8 cellular contexts compared by ENCODE assay signal in the genomic region with DNA sequence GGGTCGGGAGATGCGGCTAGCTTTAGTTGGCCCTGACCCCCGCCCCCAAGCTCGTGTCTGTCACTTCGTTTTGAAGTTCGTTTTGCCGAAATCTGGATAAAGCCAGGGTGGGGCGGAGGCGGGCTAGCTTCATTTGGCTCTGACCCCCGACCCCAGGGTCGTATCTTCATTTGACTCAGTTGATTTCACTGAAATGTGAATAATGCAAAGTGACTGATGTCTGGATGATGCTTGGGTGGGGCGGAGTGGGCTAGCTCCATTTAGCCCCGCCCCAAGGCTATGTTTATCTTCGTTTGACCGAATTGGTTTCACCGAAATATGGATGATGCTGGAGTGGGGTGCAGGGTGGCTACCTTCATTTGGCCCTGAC. TPM values are rescaled to one million over a fixed set of nuclear protein-coding genes. Genes with fewer than 3 reads are reported as not detected.
DNase-seq lines count a peak whose midpoint lies in the region; ATAC-seq and TF ChIP-seq lines count a peak whose summit lies in the region.

No MANE protein-coding gene starts in this region.

- CTCF ChIA-PET in activated CD8-positive, alpha-beta T cell treated with anti-CD3 and anti-CD28 coated beads, Interleukin-2, amount 10 ng/mL, durations not matched to agents 7 days and 5 days (lab: Charles Lee): interaction anchor here (1.1 to 3.4 kb wide), 3 partner anchors 8 to 22 kb away, joined by 5 to 31 read pairs (median 5); no protein-coding TSS in a partner anchor

- H3K27ac ChIP-seq in ACC112 (ENCODE audit: low read depth, low read length): peak overlapping the region; percentile 88
- H3K27ac ChIP-seq in esophagus muscularis mucosa (replicated peaks in 1 of 4): peak overlapping the region; percentile 87 to 93 (median 91)
- H3K27ac ChIP-seq in urinary bladder (ENCODE audit: low read depth): peak overlapping the region; percentile 85

- H3K27ac Mint-ChIP-seq in activated CD8-positive, alpha-beta T cell treated with anti-CD3 and anti-CD28 coated beads, Interleukin-2, amount 10 ng/mL, durations not matched to agents 7 days and 5 days: peak overlapping the region; percentile 96
- H3K27ac Mint-ChIP-seq in neural crest cell (ENCODE audit: unreplicated experiment): peak overlapping the region; percentile 99

- intact Hi-C loops in esophagus muscularis mucosa (cut with DNase I): loop anchor here (10.0 kb wide), 1 partner anchor 68 kb away; no protein-coding TSS in a partner anchor

- peak; percentile 24 for ATAC-seq in GM18870 (IDR thresholded peaks at IDR 0.05; ENCODE audit: unreplicated experiment)
- peak; percentile 41 for ATAC-seq in activated CD8-positive, alpha-beta T cell treated with anti-CD3 and anti-CD28 coated beads, Interleukin-2, amount 10 ng/mL, durations not matched to agents 7 days and 5 days

- POLR2A ChIA-PET in activated CD8-positive, alpha-beta T cell treated with anti-CD3 and anti-CD28 coated beads, Interleukin-2, amount 10 ng/mL, durations not matched to agents 7 days and 5 days (lab: Charles Lee): interaction anchor here (0.6 to 1.8 kb wide), 6 partner anchors 8 to 370 kb away, joined by 3 to 10 read pairs (median 3); a partner anchor contains a TSS

- H3K4me1 Mint-ChIP-seq in activated CD8-positive, alpha-beta T cell treated with anti-CD3 and anti-CD28 coated beads, Interleukin-2, amount 10 ng/mL, durations not matched to agents 7 days and 5 days (ENCODE audit: low read depth): peaks cover 41% of the 10 kb centered on the region
- H3K4me1 Mint-ChIP-seq in neural crest cell: peaks cover 17% of the 10 kb centered on the region

- peak; percentile 27 for DNase-seq in HuH-7.5 (ENCODE audit: low spot score)
- peak; percentile 58 for DNase-seq in activated CD8-positive, alpha-beta T cell treated with anti-CD3 and anti-CD28 coated beads, Interleukin-2, amount 10 ng/mL, durations not matched to agents 7 days and 5 days
- no peak for DNase-seq in esophagus muscularis mucosa (ENCODE audit: extremely low spot score)
- DNase-seq in neural crest cell (ENCODE audit: low read depth, low spot score): no peak
- DNase-seq in effector CD4-positive, alpha-beta T cell: no peak

- peak overlapping the region; percentile 84 for H3K4me3 ChIP-seq in ACC112 (ENCODE audit: low read depth, low read length)
- H3K4me3 ChIP-seq in esophagus muscularis mucosa: peak overlapping the region; percentile 66 to 94 (median 91)
- H3K4me3 ChIP-seq in urinary bladder (ENCODE audit: low read depth, low read length): peak overlapping the region; percentile 86

- under 1% methylated on average over 16 of the region's 16 CpGs for WGBS in esophagus muscularis mucosa
- WGBS in urinary bladder: under 1% methylated on average over 16 of the region's 16 CpGs

- no peak for TF ChIP-seq POLR2A in esophagus muscularis mucosa (IDR thresholded peaks at IDR 0.05; ENCODE audit: low read depth)

- no peaks in the 10 kb centered on the region for H3K9me3 Mint-ChIP-seq in activated CD8-positive, alpha-beta T cell treated with anti-CD3 and anti-CD28 coated beads, Interleukin-2, amount 10 ng/mL, durations not matched to agents 7 days and 5 days (ENCODE audit: insufficient read depth)
- peaks cover 2% of the 10 kb centered on the region for H3K9me3 Mint-ChIP-seq in neural crest cell

- H3K4me3 Mint-ChIP-seq in activated CD8-positive, alpha-beta T cell treated with anti-CD3 and anti-CD28 coated beads, Interleukin-2, amount 10 ng/mL, durations not matched to agents 7 days and 5 days: peak overlapping the region; percentile 88
- peak overlapping the region; percentile 98 for H3K4me3 Mint-ChIP-seq in neural crest cell

- H3K36me3 ChIP-seq in ACC112 (ENCODE audit: insufficient read depth, low read length) (peaks cover 33% of the 10 kb centered on the region), esophagus muscularis mucosa (peaks cover 20 to 42% (median 32%) of the 10 kb centered on the region in 4 donors), urinary bladder (ENCODE audit: insufficient read depth) (peaks cover 2% of the 10 kb centered on the region)

- H3K9me3 ChIP-seq in esophagus muscularis mucosa: no peaks in the 10 kb centered on the region

- TF ChIP-seq CTCF in esophagus muscularis mucosa (IDR thresholded peaks at IDR 0.05): no peak
- TF ChIP-seq CTCF in neural crest cell (conservative IDR thresholded peaks at IDR 0.05): no peak

- H2AFZ ChIP-seq in ACC112 (ENCODE audit: low read length, unreplicated experiment): peak overlapping the region; percentile 56

- no peaks in the 10 kb centered on the region for H3K27me3 Mint-ChIP-seq in activated CD8-positive, alpha-beta T cell treated with anti-CD3 and anti-CD28 coated beads, Interleukin-2, amount 10 ng/mL, durations not matched to agents 7 days and 5 days (ENCODE audit: low read depth)
- no peaks in the 10 kb centered on the region for H3K27me3 Mint-ChIP-seq in neural crest cell (ENCODE audit: low read depth)

- H3K36me3 Mint-ChIP-seq in activated CD8-positive, alpha-beta T cell treated with anti-CD3 and anti-CD28 coated beads, Interleukin-2, amount 10 ng/mL, durations not matched to agents 7 days and 5 days (ENCODE audit: low read depth): peaks cover 54% of the 10 kb centered on the region
- H3K36me3 Mint-ChIP-seq in neural crest cell (ENCODE audit: low read depth): peaks cover 14% of the 10 kb centered on the region

- no peak for TF ChIP-seq EP300 in esophagus muscularis mucosa (IDR thresholded peaks at IDR 0.05)

- H3K79me2 ChIP-seq in ACC112 (ENCODE audit: control insufficient read depth, insufficient read depth, low read length, unreplicated experiment): peaks cover 52% of the 10 kb centered on the region

- no peaks in the 10 kb centered on the region for H3K27me3 ChIP-seq in ACC112 (ENCODE audit: insufficient read depth, low read length)
- no peaks in the 10 kb centered on the region for H3K27me3 ChIP-seq in esophagus muscularis mucosa

- H3K4me1 ChIP-seq in ACC112 (ENCODE audit: control insufficient read depth, insufficient read depth, low read length, unreplicated experiment): peaks cover 16% of the 10 kb centered on the region
- H3K4me1 ChIP-seq in esophagus muscularis mucosa: peaks cover 33 to 42% (median 35%) of the 10 kb centered on the region in 4 donors
- H3K4me1 ChIP-seq in urinary bladder (ENCODE audit: insufficient read depth): peaks cover 1% of the 10 kb centered on the region

RNA-seq across cellular contexts. Expression of a gene that starts 0.7 kb away (rescaled TPM):
- total RNA-seq in activated CD8-positive, alpha-beta T cell treated with anti-CD3 and anti-CD28 coated beads, Interleukin-2, amount 10 ng/mL, durations not matched to agents 7 days and 5 days: 10 to 100 TPM; 95.1 to 96.1 TPM
- 10 to 100 TPM; 75.6 to 94.4 (median 87.7) TPM for total RNA-seq in esophagus muscularis mucosa
- total RNA-seq in neural crest cell: 114 and 119 TPM in 2 replicates
- total RNA-seq in urinary bladder: 53.5 TPM
- polyA plus RNA-seq in urinary bladder: 107 TPM

Comparison
In these comparisons a context has a peak if more than half of its experiments do, and no peak if none do; other contexts are left out.
1. DNase-seq: peak in HuH-7.5 (single experiment) and activated CD8-positive, alpha-beta T cell treated with anti-CD3 and anti-CD28 coated beads, Interleukin-2, amount 10 ng/mL, durations not matched to agents 7 days and 5 days (single experiment); none in esophagus muscularis mucosa (single experiment), neural crest cell (single experiment) and effector CD4-positive, alpha-beta T cell (single experiment).
2. Peak in every context shown above with its lines, with median percentiles within 50 percentile points of each other: H3K27ac ChIP-seq and H3K4me3 ChIP-seq.